In genomic region chr7:151408839-151409554, GRCh38 we compare ENCODE assay signal across 8 cellular contexts. TPM values are rescaled to one million over a fixed set of nuclear protein-coding genes. Genes with fewer than 3 reads are reported as not detected.
DNase-seq lines count a peak whose midpoint lies in the region; ATAC-seq and TF ChIP-seq lines count a peak whose summit lies in the region.

No MANE protein-coding gene starts in this region.

- H3K4me3 ChIP-seq in foreskin fibroblast (ENCODE audit: low read depth in 1 of 2, low read length in 2 of 2) = no peak overlapping the region

- no peak for TF ChIP-seq CTCF in foreskin fibroblast (IDR thresholded peaks at IDR 0.05; ENCODE audit: low read depth, low read length)

- no peak overlapping the region for H3K27ac Mint-ChIP-seq in activated naive CD8-positive, alpha-beta T cell treated with anti-CD3 and anti-CD28 coated beads for 36 hours

- peaks cover 37% of the 10 kb centered on the region for H3K27me3 Mint-ChIP-seq in activated naive CD8-positive, alpha-beta T cell treated with anti-CD3 and anti-CD28 coated beads for 36 hours

- DNase-seq in M059J (ENCODE audit: low read depth) (peak; percentile 50), islet precursor cell (peak; percentile 75), HEK293T (ENCODE audit: extremely low spot score) (no peak), UCSD-AML1 (lab: John Stamatoyannopoulos, UW; ENCODE audit: unreplicated experiment) (no peak), foreskin fibroblast (no peak)
- no peak for DNase-seq in activated naive CD8-positive, alpha-beta T cell treated with anti-CD3 and anti-CD28 coated beads for 36 hours
- DNase-seq in stimulated activated naive CD4-positive, alpha-beta T cell treated with Interleukin-2 at 50 U/mL for 16 hours (lab: John Stamatoyannopoulos, UW) = peak; percentile 69

- peaks cover 31% of the 10 kb centered on the region for H3K4me1 Mint-ChIP-seq in activated naive CD8-positive, alpha-beta T cell treated with anti-CD3 and anti-CD28 coated beads for 36 hours

- peak; percentile 79 for ATAC-seq in GM18861 (IDR thresholded peaks at IDR 0.05; ENCODE audit: unreplicated experiment)

- CTCF ChIA-PET in HEK293T (lab: Yijun Ruan, JAX) = no interaction called here

- POLR2A ChIA-PET in HEK293T (lab: Yijun Ruan, JAX) = no interaction called here

- peak overlapping the region; percentile 53 for H3K4me3 Mint-ChIP-seq in activated naive CD8-positive, alpha-beta T cell treated with anti-CD3 and anti-CD28 coated beads for 36 hours

- no peaks in the 10 kb centered on the region for H3K36me3 Mint-ChIP-seq in activated naive CD8-positive, alpha-beta T cell treated with anti-CD3 and anti-CD28 coated beads for 36 hours

- H3K9me3 Mint-ChIP-seq in activated naive CD8-positive, alpha-beta T cell treated with anti-CD3 and anti-CD28 coated beads for 36 hours = no peaks in the 10 kb centered on the region

TF ChIP-seq in HEK293T, 16 proteins besides CTCF, POLR2A, EP300 and RAD21:
- TF ChIP-seq CTBP1 (IDR thresholded peaks at IDR 0.05; ENCODE audit: borderline replicate concordance) = no peak
- no peak for TF ChIP-seq LEF1 (IDR thresholded peaks at IDR 0.05; ENCODE audit: borderline replicate concordance)
- TF ChIP-seq FOXM1 (IDR thresholded peaks at IDR 0.05; ENCODE audit: borderline replicate concordance) = no peak
- no peak for TF ChIP-seq NFRKB (IDR thresholded peaks at IDR 0.05)
- TF ChIP-seq FOXK2 (IDR thresholded peaks at IDR 0.05) = no peak
- TF ChIP-seq PKNOX1 (IDR thresholded peaks at IDR 0.05) = no peak
- no peak for TF ChIP-seq SUZ12 (IDR thresholded peaks at IDR 0.05)
- TF ChIP-seq TARDBP (IDR thresholded peaks at IDR 0.05) = no peak
- TF ChIP-seq ZNF384 (IDR thresholded peaks at IDR 0.05) = no peak
- TF ChIP-seq L3MBTL2 (conservative IDR thresholded peaks at IDR 0.05) = no peak
- TF ChIP-seq ELF4 (IDR thresholded peaks at IDR 0.05) = no peak
- no peak for TF ChIP-seq FOXA1 (IDR thresholded peaks at IDR 0.05)
- no peak for TF ChIP-seq HDGF (IDR thresholded peaks at IDR 0.05; ENCODE audit: borderline replicate concordance)
- no peak for TF ChIP-seq SP1 (IDR thresholded peaks at IDR 0.05)
- TF ChIP-seq BHLHE40 (IDR thresholded peaks at IDR 0.05; ENCODE audit: borderline replicate concordance) = no peak
- no peak for TF ChIP-seq ARNT (IDR thresholded peaks at IDR 0.05)
TF ChIP-seq in HEK293T: peak in this region for 0.

RNA-seq across cellular contexts. Expression of gene WDR86, which starts 0.8 kb away (rescaled TPM):
- 0.05 TPM in 1 of 2 replicates, not detected in the other for total RNA-seq in M059J (2014; rRNA removed; shearing (Covaris generic))
- total RNA-seq in activated naive CD8-positive, alpha-beta T cell treated with anti-CD3 and anti-CD28 coated beads for 36 hours = not detected

RNA-seq across cellular contexts. Expression of gene CRYGN, which starts 30.9 kb away (rescaled TPM):
- total RNA-seq in M059J (2014; rRNA removed; shearing (Covaris generic)) = not detected in 2 replicates
- total RNA-seq in activated naive CD8-positive, alpha-beta T cell treated with anti-CD3 and anti-CD28 coated beads for 36 hours = under 1 TPM; 0.12 to 0.74 TPM

Comparison
In these comparisons a context has a peak if more than half of its experiments do, and no peak if none do; other contexts are left out.
1. DNase-seq: peak in M059J (single experiment), islet precursor cell (single experiment) and stimulated activated naive CD4-positive, alpha-beta T cell treated with Interleukin-2 at 50 U/mL for 16 hours (single experiment); none in activated naive CD8-positive, alpha-beta T cell treated with anti-CD3 and anti-CD28 coated beads for 36 hours (single experiment), HEK293T (single experiment), UCSD-AML1 (single experiment) and foreskin fibroblast (0 of 2).